11 cellular contexts compared by ENCODE assay signal in genomic region chr4:165016971-165017370, GRCh38. TPM values are rescaled to one million over a fixed set of nuclear protein-coding genes. Genes with fewer than 3 reads are reported as not detected.
A peak's percentile ranks its signal among the peaks of the same experiment; 100 is the strongest.
DNase-seq lines count a peak whose midpoint lies in the region; ATAC-seq and TF ChIP-seq lines count a peak whose summit lies in the region.
"Had no signal": no experiment of that assay in that cellular context is flagged by ENCODE, and none has a peak within 500 bp of the region (broad histone marks: within the 10 kb centered on the region; RNA-seq: fewer than 3 reads in every experiment).

No MANE protein-coding gene starts in this region.

- CTCF ChIA-PET in SK-N-SH (lab: Yijun Ruan, JAX): interaction anchor here (0.6 kb wide), 1 partner anchor 75 kb away, joined by 3 read pairs; no protein-coding TSS in a partner anchor

- TF ChIP-seq RAD21 in SK-N-SH (IDR thresholded peaks at IDR 0.05; ENCODE audit: low read length): no peak

- 0 out of 7 replicates have a peak overlapping the region, but pooled peaks of 1 of the 3 experiments have one; percentile 17 for H3K27ac Mint-ChIP-seq in H9
- H3K27ac Mint-ChIP-seq in CD14-positive monocyte: no peak overlapping the region
- H3K27ac Mint-ChIP-seq: activated naive CD8-positive, alpha-beta T cell had no signal

- H3K9ac ChIP-seq in H9 (ENCODE audit: extremely low read depth, insufficient read length, low read length): no peak overlapping the region
- no peak overlapping the region for H3K9ac ChIP-seq in SK-N-SH

- H3K27me3 ChIP-seq in H9 (ENCODE audit: insufficient read depth, low read length): no peaks in the 10 kb centered on the region
- H3K27me3 ChIP-seq in SK-N-SH (ENCODE audit: insufficient read depth): no peaks in the 10 kb centered on the region; the same call in 1 of the 2 replicates
- H3K27me3 ChIP-seq in esophagus muscularis mucosa: no peaks in the 10 kb centered on the region

- ATAC-seq in left lobe of liver (peak; percentile 37), HG03457 (IDR thresholded peaks at IDR 0.05; ENCODE audit: unreplicated experiment) (no peak)

- no peak overlapping the region for H2AK5ac ChIP-seq in H9 (ENCODE audit: insufficient read length, low read length)

- no peak overlapping the region for H2BK20ac ChIP-seq in H9 (ENCODE audit: low read depth, low read length, poor library complexity, severe bottlenecking)

- H2BK12ac ChIP-seq in H9 (ENCODE audit: insufficient read length, low read depth, low read length): no peak overlapping the region

- H3K23ac ChIP-seq in H9 (ENCODE audit: insufficient read length, low read depth, low read length): no peak overlapping the region

- H3K4me1 Mint-ChIP-seq in H9 (peaks cover 0 to 3% of the 10 kb centered on the region in 2 experiments; a peak in 2 of 4 replicates), CD14-positive monocyte (no peaks in the 10 kb centered on the region)

- POLR2A ChIA-PET in SK-N-SH (lab: Yijun Ruan, JAX): no interaction called here

- DNase-seq in GM12865 (ENCODE audit: low read depth) (peak; percentile 41), H9 (peak; percentile 80), SK-N-SH (peak; percentile 38), left lobe of liver (ENCODE audit: low spot score) (no peak), esophagus muscularis mucosa (ENCODE audit: extremely low spot score) (no peak), CD14-positive monocyte (ENCODE audit: low spot score) (no peak), COLO668 (lab: John Stamatoyannopoulos, UW; ENCODE audit: unreplicated experiment) (no peak)
- DNase-seq: erythroblast, NCI-H2171 treated with DMSO at 0.1 percent for 48 hours had no signal

- no peak overlapping the region for H4K8ac ChIP-seq in H9 (replicated peaks; ENCODE audit: insufficient read length, low read depth, low read length)

- no peak overlapping the region for H3K56ac ChIP-seq in H9 (ENCODE audit: insufficient read length, low read depth, low read length)

- no peak overlapping the region for H2BK15ac ChIP-seq in H9 (ENCODE audit: low read depth, low read length)

- H3T11ph ChIP-seq in H9 (ENCODE audit: low read length): no peak overlapping the region

- intact Hi-C loops in esophagus muscularis mucosa (cut with DNase I) (no loop called here), CD14-positive monocyte (cut with micrococcal nuclease) (no loop called here)

- H3K79me1 ChIP-seq in H9 (ENCODE audit: insufficient read depth, low read depth, low read length, poor library complexity, severe bottlenecking): no peaks in the 10 kb centered on the region

- H3K79me2 ChIP-seq in H9 (ENCODE audit: insufficient read depth, low read length) (no peaks in the 10 kb centered on the region), SK-N-SH (ENCODE audit: insufficient read depth) (no peaks in the 10 kb centered on the region)

- no peak overlapping the region for H3K4ac ChIP-seq in H9 (ENCODE audit: low read depth, low read length)

- H3K23me2 ChIP-seq in H9 (ENCODE audit: insufficient read length, low read depth, low read length, poor library complexity, severe bottlenecking): no peaks in the 10 kb centered on the region

- H3K36me3 Mint-ChIP-seq in H9 (ENCODE audit: insufficient read depth in 1 of 3, low read depth in 3 of 3) (peaks cover 2 to 6% (median 6%) of the 10 kb centered on the region in 3 experiments; a peak in 4 of 7 replicates), CD14-positive monocyte (no peaks in the 10 kb centered on the region)
- H3K36me3 Mint-ChIP-seq: activated naive CD8-positive, alpha-beta T cell had no signal

- H2BK5ac ChIP-seq in H9 (ENCODE audit: insufficient read length, low read length): no peak overlapping the region

- H3K4me3 Mint-ChIP-seq in H9 (no peak overlapping the region), CD14-positive monocyte (no peak overlapping the region)
- H3K4me3 Mint-ChIP-seq: activated naive CD8-positive, alpha-beta T cell had no signal

- no CpG with 5 or more reads among the region's 5 CpGs for WGBS in H9 (ENCODE audit: extremely low coverage, insufficient read length, low lambda C conversion rate)
- 3% methylated on average over 5 of the region's 5 CpGs for WGBS in SK-N-SH (ENCODE audit: low lambda C conversion rate)
- WGBS in esophagus muscularis mucosa: 51% methylated on average over 5 of the region's 5 CpGs

- no peak overlapping the region for H4K91ac ChIP-seq in H9 (ENCODE audit: insufficient read length, low read depth, low read length)

- H3K4me3 ChIP-seq in GM12865 (ENCODE audit: low read depth, low read length): no peak overlapping the region
- H3K4me3 ChIP-seq in SK-N-SH (ENCODE audit: low read depth in 2 of 2, low read length in 1 of 2): no peak overlapping the region
- H3K4me3 ChIP-seq in esophagus muscularis mucosa: no peak overlapping the region

- H4K5ac ChIP-seq in H9 (ENCODE audit: insufficient read length, low read depth, low read length): no peak overlapping the region

- no peak overlapping the region for H2BK120ac ChIP-seq in H9 (ENCODE audit: low read depth, low read length, poor library complexity, severe bottlenecking)

- peaks cover 7 to 8% of the 10 kb centered on the region in 2 experiments for H3K9me3 Mint-ChIP-seq in H9
- H3K9me3 Mint-ChIP-seq in CD14-positive monocyte: peaks cover 0 to 4% (median 1%) of the 10 kb centered on the region in 7 donors

- H3K4me1 ChIP-seq in H9 (ENCODE audit: insufficient read depth, low read length) (no peaks in the 10 kb centered on the region), SK-N-SH (ENCODE audit: control insufficient read depth in 1 of 2, insufficient read depth in 2 of 2, low read depth in 1 of 2, low read length in 1 of 2) (no peaks in the 10 kb centered on the region), esophagus muscularis mucosa (no peaks in the 10 kb centered on the region)

- H3F3A ChIP-seq in SK-N-SH (replicated peaks; ENCODE audit: insufficient read depth): no peaks in the 10 kb centered on the region

- H3K18ac ChIP-seq in H9 (ENCODE audit: insufficient read length, low read depth, low read length): no peak overlapping the region

- H3K27ac ChIP-seq in H9 (ENCODE audit: insufficient read length, low read depth, low read length) (no peak overlapping the region), SK-N-SH (ENCODE audit: low read depth in 2 of 2, low read length in 1 of 2) (no peak overlapping the region), esophagus muscularis mucosa (replicated peaks in 1 of 4) (no peak overlapping the region)

- TF ChIP-seq POLR2A in esophagus muscularis mucosa (IDR thresholded peaks at IDR 0.05; ENCODE audit: low read depth): no peak

- H3K9me3 ChIP-seq in H9 (ENCODE audit: control insufficient read depth, low read depth, low read length): no peaks in the 10 kb centered on the region
- no peaks in the 10 kb centered on the region for H3K9me3 ChIP-seq in SK-N-SH
- no peaks in the 10 kb centered on the region for H3K9me3 ChIP-seq in esophagus muscularis mucosa

- H3K27me3 Mint-ChIP-seq in H9 (ENCODE audit: low read depth): no peaks in the 10 kb centered on the region
- H3K27me3 Mint-ChIP-seq in CD14-positive monocyte (ENCODE audit: low read depth in 3 of 3): peaks cover 0 to 4% (median 2%) of the 10 kb centered on the region in 3 donors

- H2AFZ ChIP-seq in H9 (ENCODE audit: low read length) (no peak overlapping the region), SK-N-SH (ENCODE audit: low read depth) (no peak overlapping the region)

- TF ChIP-seq EP300 in SK-N-SH (IDR thresholded peaks at IDR 0.05; ENCODE audit: borderline replicate concordance in 1 of 2, low read depth in 1 of 2, low read length in 1 of 2) (no peak), esophagus muscularis mucosa (IDR thresholded peaks at IDR 0.05) (no peak)

- H3K4me2 ChIP-seq in H9 (ENCODE audit: insufficient read depth, insufficient read length, low read length): no peak overlapping the region
- no peak overlapping the region for H3K4me2 ChIP-seq in SK-N-SH

- H4K20me1 ChIP-seq in H9 (ENCODE audit: control insufficient read depth, insufficient read depth, insufficient read length): no peaks in the 10 kb centered on the region
- H4K20me1 ChIP-seq in SK-N-SH (ENCODE audit: insufficient read depth): no peaks in the 10 kb centered on the region

- H3K9me2 ChIP-seq in SK-N-SH: no peaks in the 10 kb centered on the region

- TF ChIP-seq CTCF in GM12865 (IDR thresholded peaks at IDR 0.05; ENCODE audit: insufficient read depth, low read depth, low read length, missing control alignments): no peak
- TF ChIP-seq CTCF in H9 (conservative IDR thresholded peaks at IDR 0.05): peak; percentile 68
- TF ChIP-seq CTCF in SK-N-SH (IDR thresholded peaks at IDR 0.05): peak; percentile 36; the same call in 1 of the 2 replicates
- TF ChIP-seq CTCF in esophagus muscularis mucosa (IDR thresholded peaks at IDR 0.05): no peak
- no peak for TF ChIP-seq CTCF in CD14-positive monocyte (IDR thresholded peaks at IDR 0.05)

- no peaks in the 10 kb centered on the region for H3K36me3 ChIP-seq in SK-N-SH (replicated peaks in 1 of 2; ENCODE audit: control insufficient read depth in 1 of 2, insufficient read depth in 2 of 2, low read length in 1 of 2)
- H3K36me3 ChIP-seq in esophagus muscularis mucosa: no peaks in the 10 kb centered on the region

- no peak overlapping the region for H3K14ac ChIP-seq in H9 (ENCODE audit: insufficient read depth, low read length)

TF ChIP-seq in SK-N-SH, 30 proteins besides CTCF, POLR2A, EP300 and RAD21 (continues in another document):
- no peak for TF ChIP-seq EZH2phosphoT487 (IDR thresholded peaks at IDR 0.05; ENCODE audit: borderline replicate concordance, low read depth)
- TF ChIP-seq CHD2 (IDR thresholded peaks at IDR 0.05; ENCODE audit: low read length, partially characterized antibody): no peak
- no peak for TF ChIP-seq SMC3 (IDR thresholded peaks at IDR 0.05; ENCODE audit: low read depth, low read length)
- no peak for TF ChIP-seq MAX (IDR thresholded peaks at IDR 0.05; ENCODE audit: low read depth)

RNA-seq across cellular contexts. Expression of gene TRIM60, which starts 14.8 kb away (rescaled TPM):
- not detected in 2 replicates for total RNA-seq in H9 (2021)
- not detected in 2 replicates for polyA plus RNA-seq in SK-N-SH (2012; rRNA removed)
- not detected in 2 replicates for polyA plus RNA-seq in SK-N-SH (2012; cell fraction: cytosol; rRNA removed)
- not detected in 2 replicates for polyA plus RNA-seq in SK-N-SH (2012; cell fraction: nucleus; rRNA removed)
- not detected for total RNA-seq in left lobe of liver
- total RNA-seq in esophagus muscularis mucosa: not detected
- not detected for polyA plus RNA-seq in CD14-positive monocyte

RNA-seq across cellular contexts. Expression of gene TRIM75, which starts 36.7 kb away (rescaled TPM):
- total RNA-seq in H9 (2021): not detected in 2 replicates
- not detected in 2 replicates for polyA plus RNA-seq in SK-N-SH (2012; rRNA removed)
- not detected in 2 replicates for polyA plus RNA-seq in SK-N-SH (2012; cell fraction: cytosol; rRNA removed)
- not detected in 2 replicates for polyA plus RNA-seq in SK-N-SH (2012; cell fraction: nucleus; rRNA removed)
- total RNA-seq in left lobe of liver: not detected
- not detected for total RNA-seq in esophagus muscularis mucosa
- polyA plus RNA-seq in CD14-positive monocyte: not detected

RNA-seq across cellular contexts. Expression of gene TRIM61, which starts 39.5 kb away (rescaled TPM):
- total RNA-seq in H9 (2021) (0.52 and 0.68 TPM in 2 replicates), left lobe of liver (0.15 TPM), esophagus muscularis mucosa (1 to 10 TPM in 1 of 4 donors, under 1 TPM in 2, not detected in 1; 0.33 to 1.2 (median 0.46) TPM)
- polyA plus RNA-seq in SK-N-SH (2012; rRNA removed) (not detected in 2 replicates), CD14-positive monocyte (not detected)
- polyA plus RNA-seq in SK-N-SH (2012; cell fraction: cytosol; rRNA removed): not detected in 2 replicates
- not detected in 2 replicates for polyA plus RNA-seq in SK-N-SH (2012; cell fraction: nucleus; rRNA removed)

Comparison
In these comparisons a context has a peak if more than half of its experiments do, and no peak if none do; other contexts are left out.
1. DNase-seq: peak in GM12865 (single experiment), H9 (single experiment) and SK-N-SH (single experiment); none in left lobe of liver (single experiment), esophagus muscularis mucosa (single experiment), CD14-positive monocyte (single experiment) and COLO668 (single experiment).
2. CTCF ChIP-seq: peak in H9 (single experiment) and SK-N-SH (single experiment); none in GM12865 (single experiment), esophagus muscularis mucosa (0 of 3) and CD14-positive monocyte (single experiment).